ENCODE assay signal across 9 cellular contexts in the genomic region with DNA sequence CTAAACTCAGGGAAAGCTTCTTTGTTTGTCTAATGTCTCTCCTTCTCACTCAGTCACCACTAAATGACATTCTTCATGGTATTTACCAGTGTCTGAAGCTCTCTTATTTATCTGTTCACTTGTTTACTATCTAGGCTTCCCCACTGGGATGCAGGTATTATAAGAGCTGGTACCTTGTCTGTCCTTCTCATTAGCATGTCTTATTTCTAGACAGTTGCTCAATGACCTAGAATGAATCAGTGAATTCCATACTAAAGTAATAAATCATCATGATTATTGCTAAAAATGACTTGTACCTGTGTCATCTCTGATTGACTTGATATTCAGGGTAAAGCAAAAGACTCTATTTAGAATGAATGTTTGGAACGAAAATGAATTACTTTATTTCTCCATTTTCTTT.
"Had no signal": no experiment of that assay in that cellular context is flagged by ENCODE, and none has a peak within 500 bp of the region (broad histone marks: within the 10 kb centered on the region; RNA-seq: fewer than 3 reads in every experiment).

No MANE protein-coding gene starts in this region.

- H2AFZ ChIP-seq: GM23248 had no signal

- H3K9me3 Mint-ChIP-seq: H9 had no signal

- H3K4me3 ChIP-seq: GM23248, K562 had no signal

- H3K4me3 Mint-ChIP-seq: H9 had no signal

- H3K4me2 ChIP-seq: KMS-11 had no signal

- DNase-seq: GM23248, H9, HCEC 1CT, IMR-90 had no signal

- FAIRE-seq: H1, H54, HTR-8/SVneo, K562 had no signal

- H3K27ac Mint-ChIP-seq: H9 had no signal

- H3K27ac ChIP-seq: GM23248, KMS-11 had no signal

- ATAC-seq: K562 had no signal
